In the genomic region with DNA sequence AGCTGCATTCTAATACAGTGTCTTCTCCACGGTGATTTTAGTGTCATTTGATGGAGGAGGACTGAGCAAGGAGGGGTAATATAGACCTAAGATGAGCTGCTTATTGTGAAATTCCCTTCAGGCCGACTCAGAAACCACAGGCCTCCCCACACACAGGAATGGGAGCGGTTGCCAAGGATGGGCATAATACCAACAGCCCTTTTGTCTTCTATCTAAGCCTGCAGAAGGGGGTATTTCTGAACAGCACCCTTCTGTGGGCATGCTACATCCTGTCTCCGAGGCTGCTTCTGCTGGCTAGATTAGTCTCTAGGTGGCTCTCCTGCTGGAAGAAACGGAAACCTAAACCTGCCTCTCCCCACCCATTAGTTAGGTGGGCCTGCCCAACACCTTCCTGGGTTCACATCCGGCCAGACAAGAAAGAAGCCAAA, we compare ENCODE assay signal across 9 cellular contexts.
A peak's percentile ranks its signal among the peaks of the same experiment; 100 is the strongest.
DNase-seq lines count a peak whose midpoint lies in the region; ATAC-seq, FAIRE-seq and TF ChIP-seq lines count a peak whose summit lies in the region.
"Had no signal": no experiment of that assay in that cellular context is flagged by ENCODE, and none has a peak within 500 bp of the region (broad histone marks: within the 10 kb centered on the region; RNA-seq: fewer than 3 reads in every experiment).

No MANE protein-coding gene starts in this region.

- H3K36me3 ChIP-seq in BLaER1 treated with 17β-estradiol and CSF1 and Interleukin-3, amounts not matched to agents 10 nM and 100 nM = peaks cover 0 to 80% (median 45%) of the 10 kb centered on the region in 11 experiments; a peak in 17 of 22 replicates
- H3K36me3 ChIP-seq in mucosa of descending colon (ENCODE audit: low read depth) = no peaks in the 10 kb centered on the region

- H3K36me3 Mint-ChIP-seq in activated naive CD8-positive, alpha-beta T cell treated with anti-CD3 and anti-CD28 coated beads, Interleukin-2, amount 10 ng/mL, durations not matched to agents 7 days and 5 days = peaks cover 16% of the 10 kb centered on the region

- no peaks in the 10 kb centered on the region for H3K9me3 Mint-ChIP-seq in activated naive CD8-positive, alpha-beta T cell treated with anti-CD3 and anti-CD28 coated beads, Interleukin-2, amount 10 ng/mL, durations not matched to agents 7 days and 5 days
- H3K9me3 Mint-ChIP-seq: endodermal cell had no signal

- H3K9ac ChIP-seq in BLaER1 treated with 17β-estradiol and CSF1 and Interleukin-3, amounts not matched to agents 10 nM and 100 nM = peak overlapping the region in 8 of 11 experiments; percentile 7 to 64 (median 46); a peak in 16 of 22 replicates

- DNase-seq in M059J (ENCODE audit: low read depth) (peak; percentile 75), mucosa of descending colon (no peak), GM12892 (ENCODE audit: insufficient read length) (no peak), DMS79 (lab: John Stamatoyannopoulos, UW) (no peak)
- DNase-seq in activated naive CD8-positive, alpha-beta T cell treated with anti-CD3 and anti-CD28 coated beads, Interleukin-2, amount 10 ng/mL, durations not matched to agents 7 days and 5 days = peak; percentile 53

- peak; percentile 93 for ATAC-seq in activated naive CD8-positive, alpha-beta T cell treated with anti-CD3 and anti-CD28 coated beads, Interleukin-2, amount 10 ng/mL, durations not matched to agents 7 days and 5 days (ENCODE audit: low read depth)
- ATAC-seq in mucosa of descending colon (peak; percentile 24), GM21529 (IDR thresholded peaks at IDR 0.05; ENCODE audit: unreplicated experiment) (no peak), HG03469 (IDR thresholded peaks at IDR 0.05; ENCODE audit: unreplicated experiment) (no peak)

- no peaks in the 10 kb centered on the region for H3K9me3 ChIP-seq in BLaER1 treated with 17β-estradiol and CSF1 and Interleukin-3, amounts not matched to agents 10 nM and 100 nM (replicated peaks in 1 of 11)
- no peaks in the 10 kb centered on the region for H3K9me3 ChIP-seq in mucosa of descending colon

- H3K4me1 Mint-ChIP-seq in activated naive CD8-positive, alpha-beta T cell treated with anti-CD3 and anti-CD28 coated beads, Interleukin-2, amount 10 ng/mL, durations not matched to agents 7 days and 5 days = peaks cover 39% of the 10 kb centered on the region

- H3K27me3 Mint-ChIP-seq in activated naive CD8-positive, alpha-beta T cell treated with anti-CD3 and anti-CD28 coated beads, Interleukin-2, amount 10 ng/mL, durations not matched to agents 7 days and 5 days = no peaks in the 10 kb centered on the region

- TF ChIP-seq POLR2A in GM12892 (IDR thresholded peaks at IDR 0.05; ENCODE audit: low read depth, low read length) = no peak

- peak overlapping the region in 2 of 10 experiments; percentile 0 to 51; a peak in 3 of 20 replicates for H3K4me3 ChIP-seq in BLaER1 treated with 17β-estradiol and CSF1 and Interleukin-3, amounts not matched to agents 10 nM and 100 nM
- no peak overlapping the region for H3K4me3 ChIP-seq in mucosa of descending colon

- no peak for TF ChIP-seq CTCF in mucosa of descending colon (IDR thresholded peaks at IDR 0.05)

- H3K27ac ChIP-seq in BLaER1 treated with 17β-estradiol and CSF1 and Interleukin-3, amounts not matched to agents 10 nM and 100 nM = peak overlapping the region in 9 of 11 experiments; percentile 4 to 72 (median 63); a peak in 15 of 22 replicates

- intact Hi-C loops in mucosa of descending colon (cut with DNase I, micrococcal nuclease) = loop anchor here in 1 of 2 donors (10.0 kb wide), 2 partner anchors 73 to 427 kb away; a partner anchor contains a TSS

- no peaks in the 10 kb centered on the region for H3K27me3 ChIP-seq in BLaER1 treated with 17β-estradiol and CSF1 and Interleukin-3, amounts not matched to agents 10 nM and 100 nM

- peak overlapping the region; percentile 73 for H3K4me3 Mint-ChIP-seq in activated naive CD8-positive, alpha-beta T cell treated with anti-CD3 and anti-CD28 coated beads, Interleukin-2, amount 10 ng/mL, durations not matched to agents 7 days and 5 days
- H3K4me3 Mint-ChIP-seq: endodermal cell had no signal

- H3K27ac Mint-ChIP-seq in activated naive CD8-positive, alpha-beta T cell treated with anti-CD3 and anti-CD28 coated beads, Interleukin-2, amount 10 ng/mL, durations not matched to agents 7 days and 5 days = peak overlapping the region; percentile 96
- H3K27ac Mint-ChIP-seq: endodermal cell had no signal

- peak overlapping the region; percentile 56 to 83 (median 74) for H3K4me2 ChIP-seq in BLaER1 treated with 17β-estradiol and CSF1 and Interleukin-3, amounts not matched to agents 10 nM and 100 nM

- no peak for FAIRE-seq in GM12892 (lab: Jason Lieb, UNC)

- no peaks in the 10 kb centered on the region for H4K20me1 ChIP-seq in BLaER1 treated with 17β-estradiol and CSF1 and Interleukin-3, amounts not matched to agents 10 nM and 100 nM

- POLR2A ChIA-PET in activated naive CD8-positive, alpha-beta T cell treated with anti-CD3 and anti-CD28 coated beads, Interleukin-2, amount 10 ng/mL, durations not matched to agents 7 days and 5 days (lab: Charles Lee) = interaction anchor here (1.0 to 2.9 kb wide), 6 partner anchors 17 to 415 kb away, joined by 4 to 55 read pairs (median 7); no protein-coding TSS in a partner anchor

- peaks cover 10 to 59% (median 47%) of the 10 kb centered on the region in 10 experiments; a peak in 19 of 20 replicates for H3K4me1 ChIP-seq in BLaER1 treated with 17β-estradiol and CSF1 and Interleukin-3, amounts not matched to agents 10 nM and 100 nM
- no peaks in the 10 kb centered on the region for H3K4me1 ChIP-seq in mucosa of descending colon (ENCODE audit: low read depth)

Comparison
In these comparisons a context has a peak if more than half of its experiments do, and no peak if none do; other contexts are left out.
1. DNase-seq: peak in M059J (single experiment) and activated naive CD8-positive, alpha-beta T cell treated with anti-CD3 and anti-CD28 coated beads, Interleukin-2, amount 10 ng/mL, durations not matched to agents 7 days and 5 days (single experiment); none in mucosa of descending colon (0 of 3), GM12892 (single experiment) and DMS79 (single experiment).
2. ATAC-seq: peak in activated naive CD8-positive, alpha-beta T cell treated with anti-CD3 and anti-CD28 coated beads, Interleukin-2, amount 10 ng/mL, durations not matched to agents 7 days and 5 days (single experiment) and mucosa of descending colon (single experiment); none in GM21529 (single experiment) and HG03469 (single experiment).